Comparison of ENCODE assay signal across 2 cellular contexts in genomic region chr1:39136635-39137034, GRCh38.
TF ChIP-seq lines count a peak whose summit lies in the region.

No MANE protein-coding gene starts in this region.

TF ChIP-seq in SK-N-SH, 30 proteins besides CTCF, POLR2A, EP300 and RAD21:
- TF ChIP-seq RCOR1 (IDR thresholded peaks at IDR 0.05; ENCODE audit: low read length), result no peak

TF ChIP-seq in SK-N-SH treated with all-trans-retinoic acid at 6 μM for 48 hours, 23 proteins besides CTCF, POLR2A, EP300 and RAD21:
- no peak for TF ChIP-seq ISL1 (CRISPR knock-in tag; IDR thresholded peaks at IDR 0.05)
- no peak for TF ChIP-seq RARB (CRISPR knock-in tag; IDR thresholded peaks at IDR 0.05)
- no peak for TF ChIP-seq ZC3H10 (CRISPR knock-in tag; IDR thresholded peaks at IDR 0.05)
- TF ChIP-seq ESRRG (CRISPR knock-in tag; IDR thresholded peaks at IDR 0.05), result no peak
- no peak for TF ChIP-seq ZNF70 (CRISPR knock-in tag; IDR thresholded peaks at IDR 0.05)
- TF ChIP-seq, protein P1, sequence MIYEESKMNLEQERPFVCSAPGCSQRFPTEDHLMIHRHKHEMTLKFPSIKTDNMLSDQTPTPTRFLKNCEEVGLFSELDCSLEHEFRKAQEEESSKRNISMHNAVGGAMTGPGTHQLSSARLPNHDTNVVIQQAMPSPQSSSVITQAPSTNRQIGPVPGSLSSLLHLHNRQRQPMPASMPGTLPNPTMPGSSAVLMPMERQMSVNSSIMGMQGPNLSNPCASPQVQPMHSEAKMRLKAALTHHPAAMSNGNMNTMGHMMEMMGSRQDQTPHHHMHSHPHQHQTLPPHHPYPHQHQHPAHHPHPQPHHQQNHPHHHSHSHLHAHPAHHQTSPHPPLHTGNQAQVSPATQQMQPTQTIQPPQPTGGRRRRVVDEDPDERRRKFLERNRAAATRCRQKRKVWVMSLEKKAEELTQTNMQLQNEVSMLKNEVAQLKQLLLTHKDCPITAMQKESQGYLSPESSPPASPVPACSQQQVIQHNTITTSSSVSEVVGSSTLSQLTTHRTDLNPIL (CRISPR knock-in tag; IDR thresholded peaks at IDR 0.05; ENCODE audit: low read depth), result no peak
- TF ChIP-seq PPARA (CRISPR knock-in tag; IDR thresholded peaks at IDR 0.05; ENCODE audit: borderline replicate concordance), result no peak
- TF ChIP-seq PATZ1 (CRISPR knock-in tag; IDR thresholded peaks at IDR 0.05; ENCODE audit: borderline replicate concordance), result no peak
